Comparison of ENCODE assay signal across 8 cellular contexts in the genomic region with DNA sequence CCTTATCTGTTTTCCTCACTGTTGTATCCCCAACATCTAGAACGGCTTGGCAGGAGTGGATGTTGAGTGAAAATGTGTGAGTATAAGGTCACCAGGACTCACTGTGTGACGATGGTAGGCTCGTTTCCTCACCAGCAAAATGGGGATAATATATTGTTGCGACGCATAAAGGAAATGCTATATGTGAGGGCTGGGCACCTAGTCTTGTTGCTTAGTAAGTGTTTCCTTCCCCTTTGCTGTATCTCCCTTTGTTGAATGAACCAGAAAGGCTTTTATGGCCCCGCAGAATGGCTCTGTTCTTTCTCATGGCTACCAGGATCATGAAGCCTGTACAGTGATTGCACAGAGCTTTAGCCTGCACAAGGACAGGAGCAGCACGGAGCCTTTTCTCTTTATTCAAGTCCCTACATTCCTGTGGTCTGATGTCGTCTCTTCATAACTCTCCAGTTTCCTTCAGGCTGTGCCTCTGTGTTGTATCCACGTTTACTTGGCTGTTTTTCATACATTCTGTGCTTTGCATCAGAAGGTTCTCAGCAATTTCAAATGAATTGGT. TPM values are rescaled to one million over a fixed set of nuclear protein-coding genes. Genes with fewer than 3 reads are reported as not detected.
A peak's percentile ranks its signal among the peaks of the same experiment; 100 is the strongest.
DNase-seq lines count a peak whose midpoint lies in the region; ATAC-seq and TF ChIP-seq lines count a peak whose summit lies in the region.

No MANE protein-coding gene starts in this region.

- no peak overlapping the region for H2BK120ac ChIP-seq in mesenchymal stem cell (ENCODE audit: low read depth, low read length)

- H3K23ac ChIP-seq in mesenchymal stem cell (ENCODE audit: low read length in 2 of 2) = no peak overlapping the region

- H3K4ac ChIP-seq in mesenchymal stem cell (ENCODE audit: low read depth in 1 of 2, low read length in 2 of 2) = no peak overlapping the region

- H3K27me3 Mint-ChIP-seq in CD14-positive monocyte (ENCODE audit: low read depth in 3 of 3) (no peaks in the 10 kb centered on the region), chondrocyte (ENCODE audit: low read depth) (no peaks in the 10 kb centered on the region)

- H3K9ac ChIP-seq in mesenchymal stem cell (ENCODE audit: low read length) = peak overlapping the region; percentile 64

- no peak overlapping the region for H4K8ac ChIP-seq in mesenchymal stem cell (ENCODE audit: low read length)

- H2BK12ac ChIP-seq in mesenchymal stem cell (ENCODE audit: low read length in 2 of 2) = no peak overlapping the region

- no peak overlapping the region for H3K4me2 ChIP-seq in mesenchymal stem cell (ENCODE audit: low read length, poor library complexity, severe bottlenecking)

- H3K4me3 ChIP-seq in NB4 (ENCODE audit: low read depth, low read length) (no peak overlapping the region), mesenchymal stem cell (ENCODE audit: insufficient read depth in 1 of 2, low read depth in 1 of 2, low read length in 2 of 2) (peak overlapping the region in 1 of 2 experiments; percentile 45)

- H3K27ac Mint-ChIP-seq in CD14-positive monocyte = peak overlapping the region; percentile 83 to 94 (median 92)
- H3K27ac Mint-ChIP-seq in chondrocyte (ENCODE audit: unreplicated experiment) = peak overlapping the region; percentile 95

- H3K79me1 ChIP-seq in mesenchymal stem cell (replicated peaks; ENCODE audit: low read length, poor library complexity, severe bottlenecking) = peaks cover 2% of the 10 kb centered on the region

- H3K36me3 Mint-ChIP-seq in CD14-positive monocyte = peaks cover 4% of the 10 kb centered on the region in 2 donors
- H3K36me3 Mint-ChIP-seq in chondrocyte (ENCODE audit: low read depth) = no peaks in the 10 kb centered on the region

- no peaks in the 10 kb centered on the region for H3K27me3 ChIP-seq in mesenchymal stem cell (ENCODE audit: control insufficient read depth in 1 of 2, insufficient read depth in 1 of 2, low read length in 2 of 2)

- no peak overlapping the region for H3K14ac ChIP-seq in mesenchymal stem cell (ENCODE audit: low read length in 2 of 2)

- peak overlapping the region in 1 of 2 experiments; percentile 22 for H3K18ac ChIP-seq in mesenchymal stem cell (ENCODE audit: low read depth in 1 of 2, low read length in 2 of 2)

- 2% methylated on average over 9 of the region's 9 CpGs for WGBS in mesenchymal stem cell

- H3K9me3 Mint-ChIP-seq in CD14-positive monocyte (no peaks in the 10 kb centered on the region), chondrocyte (ENCODE audit: low read depth) (no peaks in the 10 kb centered on the region)

- TF ChIP-seq CTCF in CD14-positive monocyte (IDR thresholded peaks at IDR 0.05) = no peak
- no peak for TF ChIP-seq CTCF in NB4 (IDR thresholded peaks at IDR 0.05; ENCODE audit: low read depth, low read length)
- TF ChIP-seq CTCF in chondrocyte (IDR thresholded peaks at IDR 0.05) = no peak

- no peak for ATAC-seq in HG03442 (IDR thresholded peaks at IDR 0.05; ENCODE audit: unreplicated experiment)

- H4K91ac ChIP-seq in mesenchymal stem cell (ENCODE audit: low read length) = no peak overlapping the region

- peak overlapping the region; percentile 46 for H2AK5ac ChIP-seq in mesenchymal stem cell (ENCODE audit: low read length, severe bottlenecking)

- DNase-seq in CD14-positive monocyte (ENCODE audit: low spot score) = no peak
- peak; percentile 58 for DNase-seq in NB4 (ENCODE audit: low read depth)
- DNase-seq in chondrocyte (ENCODE audit: low spot score) = no peak
- DNase-seq in mesenchymal stem cell = peak; percentile 97
- DNase-seq in COR-L47 (lab: John Stamatoyannopoulos, UW) = no peak
- no peak for DNase-seq in cortex of kidney (lab: John Stamatoyannopoulos, UW)
- no peak for DNase-seq in HT-29 (ENCODE audit: low spot score)

- peak overlapping the region; percentile 36 for H3K27ac ChIP-seq in mesenchymal stem cell (ENCODE audit: low read length, poor library complexity, severe bottlenecking)

- intact Hi-C loops in CD14-positive monocyte (cut with micrococcal nuclease) = no loop called here

- no peaks in the 10 kb centered on the region for H3K36me3 ChIP-seq in mesenchymal stem cell (ENCODE audit: control insufficient read depth in 1 of 2, insufficient read depth in 2 of 2, low read depth in 1 of 2, low read length in 2 of 2)

- peaks cover 7% of the 10 kb centered on the region for H3K4me1 ChIP-seq in mesenchymal stem cell (ENCODE audit: control insufficient read depth, insufficient read depth, low read depth, low read length)

- H2BK5ac ChIP-seq in mesenchymal stem cell (ENCODE audit: low read depth, low read length, poor library complexity, severe bottlenecking) = no peak overlapping the region

- no peak for TF ChIP-seq POLR2A in NB4 (IDR thresholded peaks at IDR 0.05; ENCODE audit: extremely low read depth, insufficient read length)

- no peaks in the 10 kb centered on the region for H3K9me3 ChIP-seq in mesenchymal stem cell (ENCODE audit: control insufficient read depth, low read length)

- H2BK15ac ChIP-seq in mesenchymal stem cell (ENCODE audit: low read depth, poor library complexity, severe bottlenecking) = no peak overlapping the region

- H3K4me3 Mint-ChIP-seq in CD14-positive monocyte (peak overlapping the region; percentile 71 to 78), chondrocyte (ENCODE audit: unreplicated experiment) (peak overlapping the region; percentile 47)

- peaks cover 80% of the 10 kb centered on the region for H3K4me1 Mint-ChIP-seq in CD14-positive monocyte
- peaks cover 69% of the 10 kb centered on the region for H3K4me1 Mint-ChIP-seq in chondrocyte (ENCODE audit: low read depth)

- no peak overlapping the region for H2AFZ ChIP-seq in mesenchymal stem cell (ENCODE audit: low read depth, low read length)

RNA-seq across cellular contexts. Expression of a gene that starts 5.4 kb away (rescaled TPM):
- polyA plus RNA-seq in CD14-positive monocyte = 10 to 100 TPM; 11.8 to 16.5 TPM
- total RNA-seq in chondrocyte = 30.9 to 42.8 TPM (median 35.0 TPM) in 3 replicates
- polyA plus RNA-seq in mesenchymal stem cell (2013, experiment 1 of 2) = 5.6 TPM
- polyA plus RNA-seq in mesenchymal stem cell (2013, experiment 2 of 2) = 4.9 TPM
- 10.5 and 12.2 TPM in 2 replicates for total RNA-seq in HT-29 (2014; rRNA removed; shearing (Covaris generic))

Comparison
In these comparisons a context has a peak if more than half of its experiments do, and no peak if none do; other contexts are left out.
1. DNase-seq: peak in NB4 (single experiment) and mesenchymal stem cell (single experiment); none in CD14-positive monocyte (single experiment), chondrocyte (single experiment), COR-L47 (single experiment), cortex of kidney (single experiment) and HT-29 (single experiment).